ENCODE assay signal across 8 cellular contexts in genomic region chr1:185155600-185156320, GRCh38. TPM values are rescaled to one million over a fixed set of nuclear protein-coding genes. Genes with fewer than 3 reads are reported as not detected.
DNase-seq lines count a peak whose midpoint lies in the region; ATAC-seq, FAIRE-seq and TF ChIP-seq lines count a peak whose summit lies in the region.

No MANE protein-coding gene starts in this region.

- peaks cover 8% of the 10 kb centered on the region for H3K79me2 ChIP-seq in fibroblast of lung (ENCODE audit: control insufficient read depth, insufficient read depth, low read length)

- no peaks in the 10 kb centered on the region for H4K20me1 ChIP-seq in fibroblast of lung (ENCODE audit: control insufficient read depth, extremely low read depth, insufficient read depth, low read length)

- POLR2A ChIA-PET in BJ (lab: Charles Lee) = interaction anchor here (0.7 kb wide), 1 partner anchor 11 kb away, joined by 6 read pairs; no protein-coding TSS in a partner anchor

- intact Hi-C loops in ovary (cut with DNase I) = loop anchor here in 2 of 4 donors (5.0 to 10.0 kb wide), 2 partner anchors 111 to 162 kb away; partner anchors contain the start of genes IVNS1ABP (in 1 of the 2) and RNF2 (in 1 of the 2)

- H3K27me3 ChIP-seq in BJ (ENCODE audit: control insufficient read depth, insufficient read depth, low read length) (no peaks in the 10 kb centered on the region), fibroblast of lung (ENCODE audit: control insufficient read depth, insufficient read depth, low read length) (no peaks in the 10 kb centered on the region), ovary (no peaks in the 10 kb centered on the region)

- TF ChIP-seq EP300 in ovary (IDR thresholded peaks at IDR 0.05) = no peak

- peak; percentile 72 for FAIRE-seq in TTC549 (lab: Jason Lieb, UNC)

- 3 to 6% (median 4%) methylated on average over 12 of the region's 12 CpGs for WGBS in ovary, 3 donors

- H3K27ac ChIP-seq in fibroblast of lung (ENCODE audit: insufficient read depth, low read length) = peak overlapping the region; percentile 95
- H3K27ac ChIP-seq in ovary = peak overlapping the region; percentile 99 to 100

- peak overlapping the region; percentile 97 for H3K9ac ChIP-seq in fibroblast of lung (ENCODE audit: insufficient read depth, low read length)

- TF ChIP-seq CTCF in BJ (IDR thresholded peaks at IDR 0.05; ENCODE audit: insufficient read depth, low read depth, low read length) = no peak
- TF ChIP-seq CTCF in fibroblast of lung (conservative IDR thresholded peaks at IDR 0.05 in 1 of 2, IDR thresholded peaks at IDR 0.05 in 1 of 2; ENCODE audit: low read depth in 1 of 2, low read length in 2 of 2) = no peak
- TF ChIP-seq CTCF in ovary (IDR thresholded peaks at IDR 0.05) = no peak

- H3K4me1 ChIP-seq in fibroblast of lung (ENCODE audit: control insufficient read depth, extremely low read depth, insufficient read depth, low read length) (peaks cover 6% of the 10 kb centered on the region), ovary (ENCODE audit: insufficient read depth) (peaks cover 2% of the 10 kb centered on the region)

- no peaks in the 10 kb centered on the region for H3K9me3 ChIP-seq in fibroblast of lung (ENCODE audit: control insufficient read depth, insufficient read depth, low read depth, low read length)
- H3K9me3 ChIP-seq in ovary = no peaks in the 10 kb centered on the region

- H3K36me3 ChIP-seq in BJ (ENCODE audit: control insufficient read depth, insufficient read depth, low read length) (no peaks in the 10 kb centered on the region), fibroblast of lung (ENCODE audit: control insufficient read depth, insufficient read depth, low read length) (no peaks in the 10 kb centered on the region), ovary (no peaks in the 10 kb centered on the region)

- no peak for DNase-seq in BJ (ENCODE audit: low read depth)
- DNase-seq in fibroblast of lung (ENCODE audit: low read depth in 2 of 2) = peak; percentile 49 to 70
- no peak for DNase-seq in ovary
- no peak for DNase-seq in mesenteric fat pad (ENCODE audit: low spot score)
- DNase-seq in NCI-H1930 (lab: John Stamatoyannopoulos, UW) = no peak

- CTCF ChIA-PET in BJ (lab: Yijun Ruan, JAX) = interaction anchor here (3.7 kb wide), 1 partner anchor 13 kb away, joined by 40 read pairs; no protein-coding TSS in a partner anchor

- H3K4me2 ChIP-seq in fibroblast of lung (ENCODE audit: extremely low read depth, insufficient read depth, low read length) = peak overlapping the region; percentile 93

- H3K4me3 ChIP-seq in BJ (ENCODE audit: low read depth, low read length) (peak overlapping the region; percentile 63), fibroblast of lung (replicated peaks in 1 of 4; ENCODE audit: control extremely low read depth in 1 of 4, insufficient read depth in 1 of 4, low read depth in 3 of 4, low read length in 4 of 4) (peak overlapping the region; percentile 82 to 94 (median 91)), ovary (peak overlapping the region; percentile 87)

- H2AFZ ChIP-seq in fibroblast of lung (ENCODE audit: low read length) = peak overlapping the region; percentile 79

- ATAC-seq in HG03354 (IDR thresholded peaks at IDR 0.05; ENCODE audit: poor library complexity, severe bottlenecking, unreplicated experiment) (peak; percentile 10), GM21367 (IDR thresholded peaks at IDR 0.05; ENCODE audit: unreplicated experiment) (no peak)

- TF ChIP-seq POLR2A in ovary (IDR thresholded peaks at IDR 0.05) = no peak

RNA-seq across cellular contexts. Expression of gene TRMT1L, which starts 1.0 kb away (rescaled TPM):
- polyA plus RNA-seq in BJ (2011; rRNA removed) (13.4 and 23.4 TPM in 2 replicates), fibroblast of lung (19.4 and 19.6 TPM in 2 replicates), ovary (10 to 100 TPM in 1 of 2 donors, 1 to 10 TPM in 1; 8.0 to 15.8 TPM)
- 10.0 and 16.0 TPM in 2 replicates for polyA minus RNA-seq in BJ (2011; rRNA and poly(A)+ RNA removed)
- total RNA-seq in fibroblast of lung (22.3 and 26.4 TPM in 2 replicates), ovary (10 to 100 TPM; 13.1 to 24.9 (median 20.2) TPM), mesenteric fat pad (13.4 TPM)
- polyA plus RNA-seq in fibroblast of lung (2012) = 7.5 and 11.3 TPM in 2 replicates
- polyA minus RNA-seq in fibroblast of lung (ENCODE audit: low replicate concordance) = 5.4 and 19.3 TPM in 2 replicates

RNA-seq across cellular contexts. Expression of gene SWT1, which starts 1.2 kb away (rescaled TPM):
- polyA plus RNA-seq in BJ (2011; rRNA removed) (0.78 and 1.7 TPM in 2 replicates), fibroblast of lung (2.2 and 3.4 TPM in 2 replicates), ovary (1 to 10 TPM; 3.3 to 5.9 TPM)
- 0.85 and 0.93 TPM in 2 replicates for polyA minus RNA-seq in BJ (2011; rRNA and poly(A)+ RNA removed)
- total RNA-seq in fibroblast of lung (8.4 and 8.7 TPM in 2 replicates), ovary (10 to 100 TPM in 2 of 7 donors, 1 to 10 TPM in 5; 7.8 to 16.6 (median 9.4) TPM), mesenteric fat pad (4.4 TPM)
- polyA plus RNA-seq in fibroblast of lung (2012) = 1.5 and 2.2 TPM in 2 replicates
- 0.12 TPM in 1 of 2 replicates, not detected in the other for polyA minus RNA-seq in fibroblast of lung (ENCODE audit: low replicate concordance)

Comparison
In these comparisons a context has a peak if more than half of its experiments do, and no peak if none do; other contexts are left out.
1. DNase-seq: peak in fibroblast of lung (2 of 2); none in BJ (single experiment), ovary (0 of 5), mesenteric fat pad (single experiment) and NCI-H1930 (0 of 2).
2. Peak in every context shown above with its lines, with median percentiles within 50 percentile points of each other: H3K4me3 ChIP-seq.